Comparison of ENCODE assay signal across 26 cellular contexts in genomic region chr4:76582074-76582816, GRCh38.
DNase-seq lines count a peak whose midpoint lies in the region; FAIRE-seq and TF ChIP-seq lines count a peak whose summit lies in the region.
"Had no signal": no experiment of that assay in that cellular context is flagged by ENCODE, and none has a peak within 500 bp of the region (broad histone marks: within the 10 kb centered on the region; RNA-seq: fewer than 3 reads in every experiment).

No MANE protein-coding gene starts in this region.

- H3K4me2 ChIP-seq in Loucy (ENCODE audit: low read depth, low read length, poor library complexity, severe bottlenecking) (peak overlapping the region; percentile 32), astrocyte (ENCODE audit: low read length) (no peak overlapping the region), neural progenitor cell (no peak overlapping the region), smooth muscle cell (no peak overlapping the region)

- WGBS in smooth muscle cell (ENCODE audit: low lambda C conversion rate) = 26% methylated on average over 2 of the region's 2 CpGs

- H4K20me1 ChIP-seq in Loucy (ENCODE audit: insufficient read depth, low read length, poor library complexity, severe bottlenecking) (no peaks in the 10 kb centered on the region), astrocyte (ENCODE audit: insufficient read depth, low read length) (no peaks in the 10 kb centered on the region), neural progenitor cell (ENCODE audit: low read depth) (peaks cover 71% of the 10 kb centered on the region), smooth muscle cell (ENCODE audit: low read depth) (no peaks in the 10 kb centered on the region)

- H3K4me1 Mint-ChIP-seq in astrocyte (ENCODE audit: low read depth, unreplicated experiment) (peaks cover 26% of the 10 kb centered on the region), neural progenitor cell (peaks cover 51% of the 10 kb centered on the region), CD14-positive monocyte (peaks cover 10% of the 10 kb centered on the region)
- H3K4me1 Mint-ChIP-seq: central memory CD8-positive, alpha-beta T cell had no signal

- H3K9me3 Mint-ChIP-seq in astrocyte (ENCODE audit: unreplicated experiment) = peaks cover 1% of the 10 kb centered on the region
- no peaks in the 10 kb centered on the region for H3K9me3 Mint-ChIP-seq in neural progenitor cell
- peaks cover 0 to 4% (median 0%) of the 10 kb centered on the region in 7 donors for H3K9me3 Mint-ChIP-seq in CD14-positive monocyte
- H3K9me3 Mint-ChIP-seq: activated CD4-positive, alpha-beta T cell treated with anti-CD3 and anti-CD28 coated beads, Interleukin-2, amount 10 ng/mL, durations not matched to agents 24 days and 14 days; central memory CD8-positive, alpha-beta T cell; stimulated activated naive CD8-positive, alpha-beta T cell treated with anti-CD3 and anti-CD28 coated beads, Interleukin-15, Interleukin-2, amounts not matched to agents 100 ng/mL and 50 ng/mL, for 24 hours had no signal

- H3K27ac Mint-ChIP-seq in astrocyte (ENCODE audit: unreplicated experiment) (peak overlapping the region; percentile 48), neural progenitor cell (peak overlapping the region; percentile 50), CD14-positive monocyte (no peak overlapping the region)
- H3K27ac Mint-ChIP-seq: activated CD4-positive, alpha-beta T cell treated with anti-CD3 and anti-CD28 coated beads, Interleukin-2, amount 10 ng/mL, durations not matched to agents 24 days and 14 days; stimulated activated naive CD8-positive, alpha-beta T cell treated with anti-CD3 and anti-CD28 coated beads, Interleukin-15, Interleukin-2, amounts not matched to agents 100 ng/mL and 50 ng/mL, for 24 hours had no signal

- H3K36me3 ChIP-seq in Loucy (ENCODE audit: insufficient read depth, low read length) = no peaks in the 10 kb centered on the region
- H3K36me3 ChIP-seq in astrocyte (ENCODE audit: insufficient read depth, low read length) = no peaks in the 10 kb centered on the region
- no peaks in the 10 kb centered on the region for H3K36me3 ChIP-seq in neural progenitor cell
- no peaks in the 10 kb centered on the region for H3K36me3 ChIP-seq in smooth muscle cell (ENCODE audit: low read depth)
- H3K36me3 ChIP-seq: left ventricle myocardium inferior, thoracic aorta had no signal

- TF ChIP-seq CTCF in Loucy (conservative IDR thresholded peaks at IDR 0.05; ENCODE audit: low read length) = no peak
- TF ChIP-seq CTCF in astrocyte (IDR thresholded peaks at IDR 0.05; ENCODE audit: insufficient read depth, low read depth, low read length) = no peak
- TF ChIP-seq CTCF in neural progenitor cell (IDR thresholded peaks at IDR 0.05) = no peak
- TF ChIP-seq CTCF in smooth muscle cell (IDR thresholded peaks at IDR 0.05; ENCODE audit: borderline replicate concordance, insufficient read depth, poor library complexity, severe bottlenecking) = no peak
- no peak for TF ChIP-seq CTCF in CD14-positive monocyte (IDR thresholded peaks at IDR 0.05)

- H3K4me1 ChIP-seq in Loucy (ENCODE audit: insufficient read depth, low read length, poor library complexity, severe bottlenecking) = peaks cover 21% of the 10 kb centered on the region
- H3K4me1 ChIP-seq in astrocyte (ENCODE audit: insufficient read depth, low read length) = peaks cover 24% of the 10 kb centered on the region
- peaks cover 24% of the 10 kb centered on the region for H3K4me1 ChIP-seq in neural progenitor cell
- H3K4me1 ChIP-seq in smooth muscle cell (ENCODE audit: low read depth) = peaks cover 15% of the 10 kb centered on the region

- intact Hi-C loops in CD14-positive monocyte (cut with micrococcal nuclease) = no loop called here

- no peaks in the 10 kb centered on the region for H3K27me3 Mint-ChIP-seq in astrocyte (ENCODE audit: low read depth, unreplicated experiment)
- H3K27me3 Mint-ChIP-seq in neural progenitor cell (ENCODE audit: insufficient read depth, low read depth) = peaks cover 2% of the 10 kb centered on the region
- peaks cover 35 to 41% (median 36%) of the 10 kb centered on the region in 3 donors for H3K27me3 Mint-ChIP-seq in CD14-positive monocyte (ENCODE audit: low read depth in 3 of 3)

- H3K9ac ChIP-seq in Loucy (ENCODE audit: low read depth, low read length, poor library complexity, severe bottlenecking) (no peak overlapping the region), astrocyte (ENCODE audit: low read length) (no peak overlapping the region), neural progenitor cell (no peak overlapping the region), smooth muscle cell (ENCODE audit: low read depth) (no peak overlapping the region)

- H3K27ac ChIP-seq in astrocyte (ENCODE audit: low read depth, low read length) = no peak overlapping the region
- H3K27ac ChIP-seq in neural progenitor cell = no peak overlapping the region
- no peak overlapping the region for H3K27ac ChIP-seq in smooth muscle cell (ENCODE audit: low read depth)
- H3K27ac ChIP-seq: left ventricle myocardium inferior, thoracic aorta had no signal

- no peaks in the 10 kb centered on the region for H3K27me3 ChIP-seq in Loucy (ENCODE audit: insufficient read depth, low read length, poor library complexity, severe bottlenecking)
- no peaks in the 10 kb centered on the region for H3K27me3 ChIP-seq in astrocyte (ENCODE audit: insufficient read depth, low read length)
- no peaks in the 10 kb centered on the region for H3K27me3 ChIP-seq in neural progenitor cell
- no peaks in the 10 kb centered on the region for H3K27me3 ChIP-seq in smooth muscle cell (ENCODE audit: low read depth)

- DNase-seq in DMS79 (lab: John Stamatoyannopoulos, UW) (peak; percentile 37), astrocyte (ENCODE audit: low read depth) (no peak), neural progenitor cell (ENCODE audit: low spot score) (no peak), smooth muscle cell (lab: John Stamatoyannopoulos, UW; ENCODE audit: unreplicated experiment) (no peak), CD14-positive monocyte (ENCODE audit: low spot score) (no peak), NAMALWA (ENCODE audit: low spot score) (no peak)
- DNase-seq: activated CD4-positive, alpha-beta T cell treated with anti-CD3 and anti-CD28 coated beads, Interleukin-2, amount 10 ng/mL, durations not matched to agents 24 days and 14 days; activated gamma-delta T cell treated with Interleukin-2 at 50 U/mL for 16 hours; activated T-cell treated with anti-CD3 and anti-CD28 coated beads, Interleukin-2, amount 50 U/mL, for 1 hour; C1 segment of cervical spinal cord; dermis blood vessel endothelial cell; EL; left ventricle myocardium inferior; mesendoderm; NCI-H2081; NCI-H446; NK-92 treated with Interleukin-12 subunit alpha and Interleukin-12 subunit beta, amount 100 ng/mL, for 24 hours; occipital lobe; PC-3; SW 1271; T-helper 9 cell had no signal

- H3K36me3 Mint-ChIP-seq in astrocyte (ENCODE audit: low read depth, unreplicated experiment) (peaks cover 6% of the 10 kb centered on the region), neural progenitor cell (peaks cover 18% of the 10 kb centered on the region), CD14-positive monocyte (no peaks in the 10 kb centered on the region)

- H3K79me2 ChIP-seq in Loucy (ENCODE audit: insufficient read depth, low read length) (no peaks in the 10 kb centered on the region), astrocyte (ENCODE audit: insufficient read depth, low read length) (peaks cover 5% of the 10 kb centered on the region), neural progenitor cell (ENCODE audit: low read depth) (no peaks in the 10 kb centered on the region), smooth muscle cell (ENCODE audit: low read depth) (peaks cover under 1% of the 10 kb centered on the region)

- peak; percentile 29 for FAIRE-seq in astrocyte (lab: Jason Lieb, UNC)
- FAIRE-seq: GM12878 had no signal

- H3K4me3 ChIP-seq in Loucy (ENCODE audit: low read length, poor library complexity, severe bottlenecking) (no peak overlapping the region), astrocyte (ENCODE audit: insufficient read depth, low read depth, low read length) (no peak overlapping the region), neural progenitor cell (no peak overlapping the region), smooth muscle cell (no peak overlapping the region)
- H3K4me3 ChIP-seq: GM12878, left ventricle myocardium inferior, thoracic aorta had no signal

- H3K9me3 ChIP-seq in Loucy (ENCODE audit: insufficient read depth, low read depth, low read length) (no peaks in the 10 kb centered on the region), astrocyte (ENCODE audit: insufficient read depth, low read depth, low read length) (no peaks in the 10 kb centered on the region), neural progenitor cell (ENCODE audit: low read depth) (no peaks in the 10 kb centered on the region), smooth muscle cell (replicated peaks; ENCODE audit: low read depth) (no peaks in the 10 kb centered on the region)
- H3K9me3 ChIP-seq: left ventricle myocardium inferior, thoracic aorta had no signal

- H3K4me3 Mint-ChIP-seq in astrocyte (ENCODE audit: unreplicated experiment) (no peak overlapping the region), neural progenitor cell (no peak overlapping the region), CD14-positive monocyte (no peak overlapping the region)
- H3K4me3 Mint-ChIP-seq: activated CD4-positive, alpha-beta T cell treated with anti-CD3 and anti-CD28 coated beads, Interleukin-2, amount 10 ng/mL, durations not matched to agents 24 days and 14 days; central memory CD8-positive, alpha-beta T cell; stimulated activated naive CD8-positive, alpha-beta T cell treated with anti-CD3 and anti-CD28 coated beads, Interleukin-15, Interleukin-2, amounts not matched to agents 100 ng/mL and 50 ng/mL, for 24 hours had no signal

- peak overlapping the region; percentile 81 for H2AFZ ChIP-seq in Loucy (ENCODE audit: low read length)
- no peak overlapping the region for H2AFZ ChIP-seq in astrocyte (ENCODE audit: low read depth, low read length)
- no peak overlapping the region for H2AFZ ChIP-seq in neural progenitor cell (replicated peaks)
- H2AFZ ChIP-seq in smooth muscle cell (ENCODE audit: low read depth) = no peak overlapping the region

- H3F3A ChIP-seq in Loucy (ENCODE audit: low read depth) = no peaks in the 10 kb centered on the region
- peaks cover 29% of the 10 kb centered on the region for H3F3A ChIP-seq in neural progenitor cell (ENCODE audit: low read depth)
- H3F3A ChIP-seq in smooth muscle cell (ENCODE audit: low read depth) = peaks cover 5% of the 10 kb centered on the region

- H3K9me2 ChIP-seq in Loucy (replicated peaks; ENCODE audit: low read depth, low read length) = no peaks in the 10 kb centered on the region

Comparison
In these comparisons a context has a peak if more than half of its experiments do, and no peak if none do; other contexts are left out.
1. H3K27ac Mint-ChIP-seq: peak in astrocyte (single experiment) and neural progenitor cell (single experiment); none in CD14-positive monocyte (0 of 7).